In the genomic region with DNA sequence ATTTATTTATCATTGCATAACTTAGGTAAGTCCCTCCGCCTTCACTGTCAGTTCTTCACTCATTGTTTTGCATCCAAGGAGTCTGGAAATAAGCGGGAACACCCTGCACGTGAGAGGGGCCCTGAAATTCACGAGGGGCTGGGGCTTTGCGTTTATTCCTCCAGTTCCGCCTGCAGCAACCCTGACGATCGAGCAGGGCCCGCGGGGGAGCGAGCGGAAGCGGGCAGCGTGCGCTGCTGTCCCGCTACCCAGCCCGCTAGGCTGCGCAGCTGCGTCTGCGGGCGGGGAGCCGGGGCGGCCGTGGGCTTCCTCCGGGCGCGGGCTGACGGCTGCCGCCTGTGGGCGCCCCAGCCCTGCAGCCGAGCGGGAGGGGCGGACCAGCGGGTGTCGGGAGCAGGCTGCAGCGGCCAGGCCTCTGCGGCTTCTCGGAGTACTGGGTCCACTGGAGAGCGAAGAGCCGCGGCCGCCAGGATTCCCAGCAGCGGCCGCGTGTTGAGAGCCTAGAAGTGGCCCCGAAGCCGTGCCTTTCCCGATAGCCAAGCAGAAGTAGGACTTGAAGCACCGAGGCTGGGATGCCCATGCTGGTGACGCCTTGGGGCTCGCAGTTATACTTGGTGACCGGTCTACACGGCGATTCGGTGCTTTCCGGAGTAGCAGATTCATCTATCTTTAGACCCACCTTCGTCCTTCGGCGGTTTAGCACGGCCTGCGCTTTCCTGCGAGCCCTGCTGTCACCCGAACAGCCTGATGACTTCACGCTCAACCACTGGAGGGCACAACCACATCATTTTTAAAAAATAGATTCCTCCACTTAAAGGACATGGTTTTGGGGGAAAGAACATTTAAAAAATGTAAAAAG, we compare ENCODE assay signal across 8 cellular contexts. TPM values are rescaled to one million over a fixed set of nuclear protein-coding genes. Genes with fewer than 3 reads are reported as not detected.
DNase-seq lines count a peak whose midpoint lies in the region; ATAC-seq, FAIRE-seq and TF ChIP-seq lines count a peak whose summit lies in the region.

No MANE protein-coding gene starts in this region.

- H3K9me3 ChIP-seq in psoas muscle (no peaks in the 10 kb centered on the region), uterus (no peaks in the 10 kb centered on the region)

- H3K27me3 Mint-ChIP-seq in T-cell = peaks cover 7 to 12% of the 10 kb centered on the region in 2 donors

- H3K4me1 ChIP-seq in psoas muscle (peaks cover 24% of the 10 kb centered on the region), uterus (no peaks in the 10 kb centered on the region)

- H3K9me3 Mint-ChIP-seq in T-cell = no peaks in the 10 kb centered on the region

- DNase-seq in GF-D8 (lab: John Stamatoyannopoulos, UW) = peak; percentile 61
- DNase-seq in H54 (ENCODE audit: insufficient read length, low spot score) = peak; percentile 33
- peak; percentile 83 for DNase-seq in M059J (ENCODE audit: low read depth)
- peak; percentile 9 to 66 (median 48) for DNase-seq in T-cell
- DNase-seq in amniotic epithelial cell (ENCODE audit: low read depth) = peak; percentile 74
- DNase-seq in left cardiac atrium = peak; percentile 77
- DNase-seq in psoas muscle = peak; percentile 71 to 84
- DNase-seq in uterus = peak; percentile 72 to 73

- H3K4me3 Mint-ChIP-seq in T-cell = peak overlapping the region; percentile 71 to 74 (median 72)

- TF ChIP-seq CTCF in psoas muscle (IDR thresholded peaks at IDR 0.05) (peak; percentile 60), uterus (IDR thresholded peaks at IDR 0.05) (peak; percentile 50 to 77 (median 61))

- no peaks in the 10 kb centered on the region for H3K36me3 Mint-ChIP-seq in T-cell

- H3K27ac ChIP-seq in psoas muscle (peak overlapping the region; percentile 87), uterus (peak overlapping the region; percentile 84 to 88)

- no peak for FAIRE-seq in H54 (lab: Jason Lieb, UNC)

- H3K36me3 ChIP-seq in psoas muscle (ENCODE audit: insufficient read depth in 1 of 2, low read depth in 1 of 2) (no peaks in the 10 kb centered on the region), uterus (no peaks in the 10 kb centered on the region)

- ATAC-seq in T-cell (replicated peaks in 1 of 4) (peak; percentile 94 to 95 (median 94)), left cardiac atrium (peak; percentile 94 to 96), psoas muscle (peak; percentile 92 to 94 (median 92))

- 1% methylated on average over 60 to 64 of the region's 64 CpGs for whole genome bisulfite sequencing in psoas muscle, 3 donors

- H3K27me3 ChIP-seq in psoas muscle (ENCODE audit: insufficient read depth in 3 of 3, low read length in 2 of 3) (no peaks in the 10 kb centered on the region), uterus (no peaks in the 10 kb centered on the region)

- CTCF ChIA-PET in T-cell (lab: Charles Lee) = interaction anchor here (0.6 to 1.2 kb wide), 4 partner anchors 272 to 433 kb away, joined by 3 to 7 read pairs (median 4); no protein-coding TSS in a partner anchor

- intact Hi-C loops in left cardiac atrium (cut with DNase I) (loop anchor here (2.0 to 10.0 kb wide), 5 partner anchors 104 to 748 kb away; a partner anchor contains a TSS), psoas muscle (cut with DNase I) (loop anchor here (2.0 to 10.0 kb wide), 5 partner anchors 101 to 406 kb away; a partner anchor contains a TSS), uterus (cut with DNase I; ENCODE audit: low total_unique reads) (loop anchor here (10.0 kb wide), 1 partner anchor 408 kb away; no protein-coding TSS in a partner anchor)

- H3K4me3 ChIP-seq in psoas muscle (peak overlapping the region; percentile 68), uterus (peak overlapping the region; percentile 43 to 46)

- peaks cover 0 to 6% (median 5%) of the 10 kb centered on the region in 3 donors for H3K4me1 Mint-ChIP-seq in T-cell

- POLR2A ChIA-PET in T-cell (lab: Charles Lee) = no interaction called here

- H3K27ac Mint-ChIP-seq in T-cell = peak overlapping the region in 1 of 2 donors; percentile 81

- TF ChIP-seq POLR2A in H54 (IDR thresholded peaks at IDR 0.05; ENCODE audit: low read depth, low read length) (0 out of 2 replicates have a peak, but pooled peaks have one; percentile 5), uterus (IDR thresholded peaks at IDR 0.05) (peak in 1 of 2 donors; percentile 20)

RNA-seq across cellular contexts. Expression of a gene that starts 32.9 kb away (rescaled TPM):
- 29.0 and 42.8 TPM in 2 replicates for total RNA-seq in M059J (2014; rRNA removed; shearing (Covaris generic))
- total RNA-seq in T-cell (10 to 100 TPM; 17.6 to 28.6 (median 27.3) TPM), left cardiac atrium (10 to 100 TPM; 12.1 to 23.3 TPM), psoas muscle (10 to 100 TPM; 17.3 to 56.1 (median 43.5) TPM), uterus (10 to 100 TPM in 3 of 4 donors, 1 to 10 TPM in 1; 9.0 to 70.5 (median 20.5) TPM)
- polyA plus RNA-seq in psoas muscle = 10 to 100 TPM in 2 of 3 donors, 1 to 10 TPM in 1; 6.3 to 13.1 (median 11.2) TPM

Comparison
In these comparisons a context has a peak if more than half of its experiments do, and no peak if none do; other contexts are left out.
1. Peak in every context shown above with its lines: DNase-seq, ATAC-seq, H3K4me3 ChIP-seq and H3K27ac ChIP-seq.
2. DNase-seq: peak in every context shown above with its lines; median percentile 83 in M059J; 78 in psoas muscle; 77 in left cardiac atrium; 74 in amniotic epithelial cell; 72 in uterus; 61 in GF-D8; 48 in T-cell; 33 in H54.